In the genomic region with DNA sequence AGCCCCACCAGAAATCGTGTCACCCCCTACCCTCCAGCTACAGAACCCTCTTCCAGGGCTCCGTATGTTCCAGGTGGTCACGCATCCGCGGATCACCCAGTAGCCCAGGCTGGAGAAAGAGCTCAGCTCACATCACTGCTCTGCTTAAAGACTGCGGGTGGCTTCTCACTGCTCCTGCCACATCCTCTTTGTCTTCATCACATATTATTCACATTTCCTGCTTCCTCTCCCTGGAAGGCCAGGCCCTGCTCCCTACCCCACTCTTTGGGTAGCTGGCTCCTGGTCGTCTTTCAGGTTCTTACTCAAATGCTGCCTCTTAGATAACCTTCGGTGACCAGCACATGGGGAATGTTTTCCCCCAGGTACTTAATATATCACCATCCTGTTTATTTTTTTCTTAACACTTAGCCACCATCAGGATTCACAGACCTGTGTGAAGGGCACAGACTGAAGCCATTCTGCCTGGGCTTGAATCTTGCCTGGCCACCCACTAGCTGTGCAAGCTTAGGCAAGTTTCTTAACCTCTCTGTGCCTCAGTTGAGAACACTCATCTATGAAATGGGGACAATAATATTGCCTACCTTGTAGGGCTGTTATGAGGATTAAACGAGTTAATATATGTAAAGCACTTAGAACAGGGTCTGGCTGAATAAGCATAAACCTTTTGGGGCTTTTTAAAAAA, we compare ENCODE assay signal across 18 cellular contexts.
DNase-seq lines count a peak whose midpoint lies in the region; FAIRE-seq and TF ChIP-seq lines count a peak whose summit lies in the region.
"Had no signal": no experiment of that assay in that cellular context is flagged by ENCODE, and none has a peak within 500 bp of the region (broad histone marks: within the 10 kb centered on the region; RNA-seq: fewer than 3 reads in every experiment).

No MANE protein-coding gene starts in this region.

- no peaks in the 10 kb centered on the region for H4K20me1 ChIP-seq in GM23248 (ENCODE audit: insufficient read depth)
- no peaks in the 10 kb centered on the region for H4K20me1 ChIP-seq in osteoblast (ENCODE audit: insufficient read depth, low read length)

- H3K4me1 ChIP-seq in GM23248 (ENCODE audit: insufficient read depth) (peaks cover 33% of the 10 kb centered on the region), osteoblast (ENCODE audit: insufficient read depth, low read length) (peaks cover 15% of the 10 kb centered on the region), ovary (ENCODE audit: insufficient read depth) (no peaks in the 10 kb centered on the region)

- DNase-seq in GM23248 (peak; percentile 70), RPMI7951 (ENCODE audit: low read depth) (peak; percentile 14), epithelial cell of prostate (ENCODE audit: low read depth, low spot score) (no peak), osteoblast (ENCODE audit: insufficient read length, low spot score, missing footprints) (peak; percentile 88), GM19239 (ENCODE audit: insufficient read length, low spot score) (no peak), ovary (no peak), RWPE1 (ENCODE audit: low spot score) (no peak)
- DNase-seq: activated CD4-positive, alpha-beta T cell treated with anti-CD3 and anti-CD28 coated beads for 4 hours; activated CD8-positive, alpha-beta memory T cell treated with anti-CD3 and anti-CD28 coated beads, Interleukin-2, amount 50 U/mL, for 4 hours; activated naive CD4-positive, alpha-beta T cell; esophagus squamous epithelium; H7; NCI-H146; T-helper 9 cell; tibial artery had no signal

- H3K9me2 ChIP-seq in GM23248 (ENCODE audit: insufficient read depth): no peaks in the 10 kb centered on the region

- no peak for TF ChIP-seq POLR2A in ovary (IDR thresholded peaks at IDR 0.05)

- intact Hi-C loops in ovary (cut with DNase I): no loop called here

- H3K4me2 ChIP-seq in GM23248 (ENCODE audit: unreplicated experiment) (peak overlapping the region; percentile 49), osteoblast (ENCODE audit: insufficient read depth, low read length) (no peak overlapping the region)

- H3K4me3 ChIP-seq in GM23248 (no peak overlapping the region), osteoblast (ENCODE audit: insufficient read depth, low read length) (no peak overlapping the region), ovary (no peak overlapping the region)
- H3K4me3 ChIP-seq: esophagus squamous epithelium, SJCRH30, skin epidermis, tibial artery had no signal

- H3K79me2 ChIP-seq in GM23248 (ENCODE audit: insufficient read depth) (peaks cover 32% of the 10 kb centered on the region), osteoblast (ENCODE audit: insufficient read depth, low read length) (peaks cover 19% of the 10 kb centered on the region)

- TF ChIP-seq CTCF in osteoblast (IDR thresholded peaks at IDR 0.05; ENCODE audit: extremely low read depth, low read depth, low read length) (no peak), ovary (IDR thresholded peaks at IDR 0.05) (no peak), RWPE1 (conservative IDR thresholded peaks at IDR 0.05; ENCODE audit: low read depth) (no peak)

- in situ Hi-C loops in GM23248 (cut with MboI): no loop called here

- H2AFZ ChIP-seq in GM23248 (peak overlapping the region; percentile 49), osteoblast (ENCODE audit: low read length) (peak overlapping the region; percentile 63)

- H3K9me3 ChIP-seq in GM23248 (ENCODE audit: low read depth) (no peaks in the 10 kb centered on the region), osteoblast (ENCODE audit: low read depth, low read length) (no peaks in the 10 kb centered on the region), ovary (no peaks in the 10 kb centered on the region)
- H3K9me3 ChIP-seq: esophagus squamous epithelium, SJCRH30, tibial artery had no signal

- CTCF ChIA-PET in RWPE1 (lab: Yijun Ruan, JAX): interaction anchor here (0.6 to 0.7 kb wide), 2 partner anchors 105 to 223 kb away, joined by 3 to 5 read pairs; no protein-coding TSS in a partner anchor

- WGBS in GM23248 (ENCODE audit: low coverage in 1 of 2, low lambda C conversion rate in 2 of 2, missing lambda C conversion rate in 2 of 2), 2 experiments: 46 to 51% methylated on average over 8 to 9 of the region's 9 CpGs
- WGBS in ovary, 3 donors: 79 to 83% (median 80%) methylated on average over 9 of the region's 9 CpGs

- no peaks in the 10 kb centered on the region for H3K27me3 ChIP-seq in GM23248 (replicated peaks; ENCODE audit: insufficient read depth)
- H3K27me3 ChIP-seq in osteoblast (ENCODE audit: insufficient read depth, low read length): no peaks in the 10 kb centered on the region
- H3K27me3 ChIP-seq in ovary: no peaks in the 10 kb centered on the region
- H3K27me3 ChIP-seq: SJCRH30, tibial artery had no signal

- POLR2A ChIA-PET in RWPE1 (lab: Yijun Ruan, JAX; ENCODE audit: low non-redundant PET): interaction anchor here (0.6 kb wide), 1 partner anchor 43 kb away, joined by 3 read pairs; no protein-coding TSS in a partner anchor

- H3K36me3 ChIP-seq in GM23248 (ENCODE audit: low read depth): no peaks in the 10 kb centered on the region
- H3K36me3 ChIP-seq in osteoblast (ENCODE audit: insufficient read depth, low read length): no peaks in the 10 kb centered on the region
- H3K36me3 ChIP-seq in ovary: no peaks in the 10 kb centered on the region
- H3K36me3 ChIP-seq: esophagus squamous epithelium, SJCRH30, tibial artery had no signal

- H3K9ac ChIP-seq in GM23248: peak overlapping the region; percentile 62

- peak overlapping the region; percentile 88 for H3K27ac ChIP-seq in GM23248
- H3K27ac ChIP-seq in epithelial cell of prostate: peak overlapping the region; percentile 73
- no peak overlapping the region for H3K27ac ChIP-seq in osteoblast (ENCODE audit: low read depth, low read length)
- H3K27ac ChIP-seq in ovary: no peak overlapping the region
- H3K27ac ChIP-seq in RWPE1: no peak overlapping the region
- H3K27ac ChIP-seq: esophagus squamous epithelium, SJCRH30, tibial artery had no signal

- peaks cover 49% of the 10 kb centered on the region for H3F3A ChIP-seq in GM23248 (ENCODE audit: insufficient read depth)

- TF ChIP-seq EP300 in ovary (IDR thresholded peaks at IDR 0.05): no peak

- no peak for FAIRE-seq in GM19239 (lab: Jason Lieb, UNC)
- FAIRE-seq: GM12892 had no signal

Comparison
In these comparisons a context has a peak if more than half of its experiments do, and no peak if none do; other contexts are left out.
1. DNase-seq: peak in GM23248 (single experiment), RPMI7951 (single experiment) and osteoblast (single experiment); none in epithelial cell of prostate (single experiment), GM19239 (single experiment), ovary (0 of 5) and RWPE1 (single experiment).
2. H3K27ac ChIP-seq: peak in GM23248 (single experiment) and epithelial cell of prostate (single experiment); none in osteoblast (single experiment), ovary (0 of 2) and RWPE1 (single experiment).